Comparison of ENCODE assay signal across 1 cellular context in genomic region chr15:29566914-29567313, GRCh38.
TF ChIP-seq lines count a peak whose summit lies in the region.

No MANE protein-coding gene starts in this region.

TF ChIP-seq in GM23338, 12 proteins besides CTCF, POLR2A, EP300 and RAD21 (continued from another document):
- TF ChIP-seq EZH2phosphoT487 (IDR thresholded peaks at IDR 0.05; ENCODE audit: unreplicated experiment) (no peak), NANOG (IDR thresholded peaks at IDR 0.05; ENCODE audit: borderline replicate concordance) (no peak), EZH2 (IDR thresholded peaks at IDR 0.05; ENCODE audit: low read depth, unreplicated experiment) (no peak)
